ENCODE assay signal across 3 cellular contexts in the genomic region with DNA sequence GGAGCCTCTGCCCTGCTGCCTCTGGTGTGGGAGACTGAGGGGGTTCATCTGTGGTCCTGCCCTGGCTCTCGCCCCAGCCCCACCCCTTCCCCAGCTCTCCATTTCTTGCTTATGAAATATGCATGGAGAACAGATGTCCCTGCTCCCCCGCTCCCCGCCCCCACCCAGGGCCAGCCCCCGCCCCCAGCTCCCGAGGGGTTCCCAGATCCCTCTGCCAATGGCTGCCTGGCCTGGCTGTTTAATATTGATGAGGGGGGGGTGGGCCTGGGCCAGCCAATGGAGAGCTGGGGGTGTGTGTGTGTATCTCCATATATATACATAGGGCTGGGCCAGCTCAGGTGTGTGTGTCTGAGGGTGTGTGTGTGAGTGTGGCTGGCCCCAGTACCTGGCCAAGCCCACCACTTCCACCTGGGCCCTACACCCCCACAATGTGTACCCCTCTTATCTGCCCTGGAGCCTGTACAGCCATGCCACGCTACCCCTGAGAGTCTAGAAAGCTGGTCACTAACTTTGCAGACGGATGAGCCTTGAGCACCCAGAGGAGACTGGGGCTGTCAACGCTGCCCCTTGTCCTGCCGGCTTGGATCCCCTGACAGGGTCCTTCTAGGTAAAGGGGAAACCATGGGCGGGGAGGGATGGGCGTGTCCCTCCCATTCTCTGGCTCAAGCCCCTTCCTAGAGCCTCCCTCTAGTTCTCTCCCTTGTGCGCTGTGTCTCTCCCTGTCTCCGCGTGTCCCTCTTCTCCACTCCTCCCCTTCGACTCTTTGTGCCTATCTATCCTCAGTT.
TF ChIP-seq lines count a peak whose summit lies in the region.

A gene (plus strand): TSS at position 341 of the 785 bp plus-strand sequence. CDS start 3,661 bp downstream, outside the sequence.

TF ChIP-seq in HCT116, 20 proteins besides CTCF, POLR2A, EP300 and RAD21:
- TF ChIP-seq SP1 (IDR thresholded peaks at IDR 0.05; ENCODE audit: low read depth) (no peak), ZNF274 (IDR thresholded peaks at IDR 0.05; ENCODE audit: low read depth, low read length) (no peak), POLR2AphosphoS5 (IDR thresholded peaks at IDR 0.05; ENCODE audit: low read depth, low read length) (no peak), ELF1 (IDR thresholded peaks at IDR 0.05; ENCODE audit: borderline replicate concordance, low read depth) (no peak), SIN3A (IDR thresholded peaks at IDR 0.05; ENCODE audit: low read depth) (no peak), EGR1 (IDR thresholded peaks at IDR 0.05; ENCODE audit: low read depth) (no peak)

TF ChIP-seq in SK-N-SH, 30 proteins besides CTCF, POLR2A, EP300 and RAD21:
- no peak for TF ChIP-seq JUND (IDR thresholded peaks at IDR 0.05)
- TF ChIP-seq, protein P1, sequence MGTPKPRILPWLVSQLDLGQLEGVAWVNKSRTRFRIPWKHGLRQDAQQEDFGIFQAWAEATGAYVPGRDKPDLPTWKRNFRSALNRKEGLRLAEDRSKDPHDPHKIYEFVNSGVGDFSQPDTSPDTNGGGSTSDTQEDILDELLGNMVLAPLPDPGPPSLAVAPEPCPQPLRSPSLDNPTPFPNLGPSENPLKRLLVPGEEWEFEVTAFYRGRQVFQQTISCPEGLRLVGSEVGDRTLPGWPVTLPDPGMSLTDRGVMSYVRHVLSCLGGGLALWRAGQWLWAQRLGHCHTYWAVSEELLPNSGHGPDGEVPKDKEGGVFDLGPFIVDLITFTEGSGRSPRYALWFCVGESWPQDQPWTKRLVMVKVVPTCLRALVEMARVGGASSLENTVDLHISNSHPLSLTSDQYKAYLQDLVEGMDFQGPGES (IDR thresholded peaks at IDR 0.05; ENCODE audit: low read depth, low read length), result no peak
- TF ChIP-seq, protein P2, sequence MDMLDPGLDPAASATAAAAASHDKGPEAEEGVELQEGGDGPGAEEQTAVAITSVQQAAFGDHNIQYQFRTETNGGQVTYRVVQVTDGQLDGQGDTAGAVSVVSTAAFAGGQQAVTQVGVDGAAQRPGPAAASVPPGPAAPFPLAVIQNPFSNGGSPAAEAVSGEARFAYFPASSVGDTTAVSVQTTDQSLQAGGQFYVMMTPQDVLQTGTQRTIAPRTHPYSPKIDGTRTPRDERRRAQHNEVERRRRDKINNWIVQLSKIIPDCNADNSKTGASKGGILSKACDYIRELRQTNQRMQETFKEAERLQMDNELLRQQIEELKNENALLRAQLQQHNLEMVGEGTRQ (IDR thresholded peaks at IDR 0.05; ENCODE audit: borderline replicate concordance, low read depth, low read length), result no peak
- no peak for TF ChIP-seq TAF1 (IDR thresholded peaks at IDR 0.05; ENCODE audit: borderline replicate concordance, low read depth, low read length)
- TF ChIP-seq MEF2A (IDR thresholded peaks at IDR 0.05; ENCODE audit: borderline replicate concordance, low read depth), result no peak
- TF ChIP-seq RCOR1 (IDR thresholded peaks at IDR 0.05; ENCODE audit: low read length), result no peak
- no peak for TF ChIP-seq ELF1 (IDR thresholded peaks at IDR 0.05)
- no peak for TF ChIP-seq FOXJ3 (CRISPR knock-in tag; IDR thresholded peaks at IDR 0.05)
- TF ChIP-seq MXI1 (IDR thresholded peaks at IDR 0.05; ENCODE audit: low read depth, low read length), result no peak
- TF ChIP-seq, protein P3, sequence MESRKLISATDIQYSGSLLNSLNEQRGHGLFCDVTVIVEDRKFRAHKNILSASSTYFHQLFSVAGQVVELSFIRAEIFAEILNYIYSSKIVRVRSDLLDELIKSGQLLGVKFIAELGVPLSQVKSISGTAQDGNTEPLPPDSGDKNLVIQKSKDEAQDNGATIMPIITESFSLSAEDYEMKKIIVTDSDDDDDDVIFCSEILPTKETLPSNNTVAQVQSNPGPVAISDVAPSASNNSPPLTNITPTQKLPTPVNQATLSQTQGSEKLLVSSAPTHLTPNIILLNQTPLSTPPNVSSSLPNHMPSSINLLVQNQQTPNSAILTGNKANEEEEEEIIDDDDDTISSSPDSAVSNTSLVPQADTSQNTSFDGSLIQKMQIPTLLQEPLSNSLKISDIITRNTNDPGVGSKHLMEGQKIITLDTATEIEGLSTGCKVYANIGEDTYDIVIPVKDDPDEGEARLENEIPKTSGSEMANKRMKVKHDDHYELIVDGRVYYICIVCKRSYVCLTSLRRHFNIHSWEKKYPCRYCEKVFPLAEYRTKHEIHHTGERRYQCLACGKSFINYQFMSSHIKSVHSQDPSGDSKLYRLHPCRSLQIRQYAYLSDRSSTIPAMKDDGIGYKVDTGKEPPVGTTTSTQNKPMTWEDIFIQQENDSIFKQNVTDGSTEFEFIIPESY (IDR thresholded peaks at IDR 0.05; ENCODE audit: borderline replicate concordance, low read depth), result no peak
- no peak for TF ChIP-seq RXRA (IDR thresholded peaks at IDR 0.05; ENCODE audit: borderline replicate concordance, low read depth)
- TF ChIP-seq FOXM1 (IDR thresholded peaks at IDR 0.05; ENCODE audit: low read depth), result no peak
- no peak for TF ChIP-seq TEAD4 (IDR thresholded peaks at IDR 0.05; ENCODE audit: borderline replicate concordance, insufficient read depth)

TF ChIP-seq in HepG2, 621 proteins besides CTCF, POLR2A, EP300 and RAD21:
- TF ChIP-seq SNAPC2 (CRISPR knock-in tag; IDR thresholded peaks at IDR 0.05) (no peak), GATAD2A (CRISPR knock-in tag; IDR thresholded peaks at IDR 0.05) (no peak), KLF12 (CRISPR knock-in tag; IDR thresholded peaks at IDR 0.05; ENCODE audit: borderline replicate concordance) (no peak), POLR2G (IDR thresholded peaks at IDR 0.05; ENCODE audit: low read depth, low read length) (no peak), TP53 (CRISPR knock-in tag; conservative IDR thresholded peaks at IDR 0.05) (no peak), SKI (IDR thresholded peaks at IDR 0.05; ENCODE audit: partially characterized antibody) (no peak), SALL1 (CRISPR knock-in tag; IDR thresholded peaks at IDR 0.05) (no peak)
- TF ChIP-seq, protein P4, sequence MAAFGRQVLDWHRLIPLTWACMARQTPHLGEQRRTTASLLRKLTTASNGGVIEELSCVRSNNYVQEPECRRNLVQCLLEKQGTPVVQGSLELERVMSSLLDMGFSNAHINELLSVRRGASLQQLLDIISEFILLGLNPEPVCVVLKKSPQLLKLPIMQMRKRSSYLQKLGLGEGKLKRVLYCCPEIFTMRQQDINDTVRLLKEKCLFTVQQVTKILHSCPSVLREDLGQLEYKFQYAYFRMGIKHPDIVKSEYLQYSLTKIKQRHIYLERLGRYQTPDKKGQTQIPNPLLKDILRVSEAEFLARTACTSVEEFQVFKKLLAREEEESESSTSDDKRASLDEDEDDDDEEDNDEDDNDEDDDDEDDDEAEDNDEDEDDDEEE (CRISPR knock-in tag; IDR thresholded peaks at IDR 0.05), result no peak
- TF ChIP-seq, protein P3 (CRISPR knock-in tag; IDR thresholded peaks at IDR 0.05), result no peak
- TF ChIP-seq, protein P5, sequence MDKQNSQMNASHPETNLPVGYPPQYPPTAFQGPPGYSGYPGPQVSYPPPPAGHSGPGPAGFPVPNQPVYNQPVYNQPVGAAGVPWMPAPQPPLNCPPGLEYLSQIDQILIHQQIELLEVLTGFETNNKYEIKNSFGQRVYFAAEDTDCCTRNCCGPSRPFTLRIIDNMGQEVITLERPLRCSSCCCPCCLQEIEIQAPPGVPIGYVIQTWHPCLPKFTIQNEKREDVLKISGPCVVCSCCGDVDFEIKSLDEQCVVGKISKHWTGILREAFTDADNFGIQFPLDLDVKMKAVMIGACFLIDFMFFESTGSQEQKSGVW (CRISPR knock-in tag; IDR thresholded peaks at IDR 0.05; ENCODE audit: borderline replicate concordance), result no peak
- TF ChIP-seq, protein P6, sequence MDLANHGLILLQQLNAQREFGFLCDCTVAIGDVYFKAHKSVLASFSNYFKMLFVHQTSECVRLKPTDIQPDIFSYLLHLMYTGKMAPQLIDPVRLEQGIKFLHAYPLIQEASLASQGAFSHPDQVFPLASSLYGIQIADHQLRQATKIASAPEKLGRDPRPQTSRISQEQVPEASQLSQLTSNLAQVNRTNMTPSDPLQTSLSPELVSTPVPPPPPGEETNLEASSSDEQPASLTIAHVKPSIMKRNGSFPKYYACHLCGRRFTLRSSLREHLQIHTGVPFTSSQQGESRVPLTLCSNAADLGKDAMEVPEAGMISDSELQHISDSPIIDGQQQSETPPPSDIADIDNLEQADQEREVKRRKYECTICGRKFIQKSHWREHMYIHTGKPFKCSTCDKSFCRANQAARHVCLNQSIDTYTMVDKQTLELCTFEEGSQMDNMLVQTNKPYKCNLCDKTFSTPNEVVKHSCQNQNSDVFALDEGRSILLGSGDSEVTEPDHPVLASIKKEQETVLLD (CRISPR knock-in tag; IDR thresholded peaks at IDR 0.05; ENCODE audit: low read depth), result no peak
TF ChIP-seq in HepG2: peak in this region for 0.
